19 cellular contexts compared by ENCODE assay signal in genomic region chr5:117201016-117201415, GRCh38.
"Had no signal": no experiment of that assay in that cellular context is flagged by ENCODE, and none has a peak within 500 bp of the region (broad histone marks: within the 10 kb centered on the region; RNA-seq: fewer than 3 reads in every experiment).

No MANE protein-coding gene starts in this region.

- H3K4me1 ChIP-seq: body of pancreas had no signal

- DNase-seq: activated CD4-positive, alpha-beta memory T cell treated with anti-CD3 and anti-CD28 coated beads for 36 hours; activated CD4-positive, alpha-beta T cell treated with anti-CD3 and anti-CD28 coated beads for 1 hour; activated effector memory CD4-positive, alpha-beta T cell treated with Interleukin-2 at 50 U/mL for 16 hours; activated T-cell treated with anti-CD3 and anti-CD28 coated beads, Interleukin-2, amount 50 U/mL, for 4 hours; amniotic stem cell; body of pancreas; cortex of kidney; effector CD8-positive, alpha-beta T cell; heart left ventricle; left cardiac atrium; nucleus accumbens; stimulated activated naive CD8-positive, alpha-beta T cell treated with anti-CD3 and anti-CD28 coated beads, Interleukin-15, amount 100 ng/mL, for 72 hours; T-helper 1 cell; T1000 had no signal

- H3K27me3 ChIP-seq: body of pancreas, heart left ventricle had no signal

- ATAC-seq: activated naive CD4-positive, alpha-beta T cell treated with anti-CD3 and anti-CD28 coated beads, Interleukin-2, amount 50 U/mL, for 72 hours; activated T-cell treated with anti-CD3 and anti-CD28 coated beads, Interleukin-2, amount 50 U/mL, for 4 hours; body of pancreas; heart left ventricle; left cardiac atrium; natural killer cell treated with Interleukin-12 subunit alpha and Interleukin-12 subunit beta and Interleukin-15 and Interleukin-18, amount 100 ng/mL, for 72 hours; sciatic nerve; SK-N-SH treated with all-trans-retinoic acid at 6 μM for 48 hours; stimulated activated naive CD8-positive, alpha-beta T cell treated with anti-CD3 and anti-CD28 coated beads, Interleukin-15, amount 100 ng/mL, for 72 hours had no signal

- H3K27ac ChIP-seq: body of pancreas, heart left ventricle, thoracic aorta had no signal
